Comparison of ENCODE assay signal across 11 cellular contexts in the genomic region with DNA sequence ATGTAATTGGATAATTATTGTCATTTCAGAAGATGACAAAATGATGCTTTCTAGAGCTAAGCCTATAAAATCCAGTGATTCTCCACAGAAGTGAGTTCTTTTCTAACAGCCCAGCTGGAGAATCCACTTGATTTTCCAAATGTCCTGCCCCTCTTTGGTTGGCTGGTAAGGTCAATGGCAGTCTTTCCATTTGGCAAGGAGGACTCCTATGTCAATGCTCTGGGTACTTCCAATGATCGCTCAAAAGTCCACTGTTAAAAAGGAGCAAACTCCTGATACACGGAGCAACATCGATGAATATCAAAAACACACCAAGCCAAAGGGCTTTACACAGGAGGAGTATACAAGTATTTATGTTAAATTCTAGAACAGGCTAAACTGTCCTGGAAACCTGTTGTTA. TPM values are rescaled to one million over a fixed set of nuclear protein-coding genes. Genes with fewer than 3 reads are reported as not detected.
DNase-seq lines count a peak whose midpoint lies in the region; ATAC-seq and TF ChIP-seq lines count a peak whose summit lies in the region.
"Had no signal": no experiment of that assay in that cellular context is flagged by ENCODE, and none has a peak within 500 bp of the region (broad histone marks: within the 10 kb centered on the region; RNA-seq: fewer than 3 reads in every experiment).

No MANE protein-coding gene starts in this region.

- H3K9ac ChIP-seq in adipocyte (ENCODE audit: low read length): peak overlapping the region; percentile 35

- DNase-seq in NCI-H2227 (lab: John Stamatoyannopoulos, UW; ENCODE audit: unreplicated experiment) (peak; percentile 18), NCI-H2227 treated with DMSO at 0.1 percent for 48 hours (lab: John Stamatoyannopoulos, UW) (no peak), adipocyte (ENCODE audit: low read depth) (no peak), left lung (no peak), spleen (no peak), DMS53 treated with DMSO at 0.1 percent for 48 hours (lab: John Stamatoyannopoulos, UW; ENCODE audit: unreplicated experiment) (no peak), RPMI8226 (no peak)
- DNase-seq: 8988T; activated T-cell treated with anti-CD3 and anti-CD28 coated beads for 4 hours; stimulated activated CD4-positive, alpha-beta T cell treated with anti-CD3 and anti-CD28 coated beads, Interleukin-4, amount 100 ng/mL, for 4 hours had no signal

- no peak overlapping the region for H3K4me3 ChIP-seq in adipocyte (ENCODE audit: low read length)
- no peak overlapping the region for H3K4me3 ChIP-seq in left lung
- H3K4me3 ChIP-seq in spleen: no peak overlapping the region

- WGBS in spleen, 5 donors: 93 to 100% (median 98%) methylated on average over 3 of the region's 3 CpGs

- H3K27me3 ChIP-seq in adipocyte (replicated peaks; ENCODE audit: control insufficient read depth, insufficient read depth, low read length) (no peaks in the 10 kb centered on the region), left lung (no peaks in the 10 kb centered on the region), spleen (replicated peaks in 1 of 7) (no peaks in the 10 kb centered on the region)

- H3K27ac ChIP-seq in left lung (peak overlapping the region; percentile 77 to 82), spleen (peak overlapping the region; percentile 22 to 97 (median 81))

- intact Hi-C loops in left lung (cut with DNase I): no loop called here
- intact Hi-C loops in spleen (cut with DNase I; ENCODE audit: low total_unique reads): no loop called here

- TF ChIP-seq CTCF in left lung (IDR thresholded peaks at IDR 0.05) (no peak), spleen (IDR thresholded peaks at IDR 0.05 in 8 of 11, conservative IDR thresholded peaks at IDR 0.05 in 3 of 11) (no peak)

- no peak for ATAC-seq in left lung
- ATAC-seq in GM19397 (IDR thresholded peaks at IDR 0.05; ENCODE audit: unreplicated experiment): no peak

- no peak for TF ChIP-seq POLR2A in spleen (IDR thresholded peaks at IDR 0.05)

- H3K36me3 ChIP-seq in adipocyte (ENCODE audit: control insufficient read depth, insufficient read depth, low read length, severe bottlenecking): peaks cover 64% of the 10 kb centered on the region
- H3K36me3 ChIP-seq in left lung: peaks cover 0 to 76% of the 10 kb centered on the region in 2 donors
- H3K36me3 ChIP-seq in spleen: peaks cover 0 to 97% (median 29%) of the 10 kb centered on the region in 6 donors

- H3K9me3 ChIP-seq in adipocyte (ENCODE audit: control insufficient read depth, low read length): no peaks in the 10 kb centered on the region
- no peaks in the 10 kb centered on the region for H3K9me3 ChIP-seq in left lung
- H3K9me3 ChIP-seq in spleen: no peaks in the 10 kb centered on the region

- H3K4me1 ChIP-seq in adipocyte (ENCODE audit: control insufficient read depth, insufficient read depth, low read length): peaks cover 24% of the 10 kb centered on the region
- H3K4me1 ChIP-seq in left lung: peaks cover 15 to 42% of the 10 kb centered on the region in 2 donors
- H3K4me1 ChIP-seq in spleen: peaks cover 24 to 98% (median 82%) of the 10 kb centered on the region in 6 donors

RNA-seq across cellular contexts. Expression of a gene that starts 57.8 kb away (rescaled TPM):
- 10 to 100 TPM; 34.9 to 38.4 TPM for total RNA-seq in left lung
- total RNA-seq in spleen: 10 to 100 TPM; 45.5 to 70.1 (median 63.8) TPM
- 10 to 100 TPM; 33.4 to 41.9 (median 40.2) TPM for polyA plus RNA-seq in spleen
